ENCODE assay signal across 14 cellular contexts in genomic region chr12:117124421-117125274, GRCh38. TPM values are rescaled to one million over a fixed set of nuclear protein-coding genes. Genes with fewer than 3 reads are reported as not detected.
DNase-seq lines count a peak whose midpoint lies in the region; ATAC-seq and TF ChIP-seq lines count a peak whose summit lies in the region.
"Had no signal": no experiment of that assay in that cellular context is flagged by ENCODE, and none has a peak within 500 bp of the region (broad histone marks: within the 10 kb centered on the region; RNA-seq: fewer than 3 reads in every experiment).

No MANE protein-coding gene starts in this region.

- H3K27ac ChIP-seq in upper lobe of right lung (no peak overlapping the region), RWPE1 (no peak overlapping the region)
- H3K27ac ChIP-seq: left lung had no signal

- H3K36me3 ChIP-seq in upper lobe of right lung, result no peaks in the 10 kb centered on the region
- H3K36me3 ChIP-seq: left lung had no signal

- TF ChIP-seq CTCF in fibroblast of villous mesenchyme (IDR thresholded peaks at IDR 0.05; ENCODE audit: insufficient read depth, low read depth, low read length) (no peak), upper lobe of right lung (IDR thresholded peaks at IDR 0.05) (no peak), RWPE1 (conservative IDR thresholded peaks at IDR 0.05; ENCODE audit: low read depth) (no peak), WTC11 (IDR thresholded peaks at IDR 0.05) (no peak)

- H3K4me1 ChIP-seq in upper lobe of right lung, result peaks cover 7% of the 10 kb centered on the region

- ATAC-seq in activated naive CD8-positive, alpha-beta T cell treated with anti-CD3 and anti-CD28 coated beads, Interleukin-2, amount 50 U/mL, for 24 hours, result peak; percentile 17
- ATAC-seq in upper lobe of right lung, result no peak
- ATAC-seq in WTC11, result no peak
- ATAC-seq: left lung, mucosa of descending colon, right cardiac atrium had no signal

- DNase-seq in activated naive CD8-positive, alpha-beta T cell treated with anti-CD3 and anti-CD28 coated beads, Interleukin-2, amount 50 U/mL, for 24 hours, result no peak
- no peak for DNase-seq in activated naive CD8-positive, alpha-beta T cell treated with anti-CD3 and anti-CD28 coated beads for 36 hours
- DNase-seq in RPMI7951 (ENCODE audit: low read depth) (peak; percentile 14), fibroblast of villous mesenchyme (ENCODE audit: low read depth) (peak; percentile 27), upper lobe of right lung (peak; percentile 28), Kasumi-1 (lab: John Stamatoyannopoulos, UW) (no peak), RWPE1 (ENCODE audit: low spot score) (no peak), WTC11 (ENCODE audit: low spot score) (no peak)
- DNase-seq: activated CD4-positive, alpha-beta T cell treated with anti-CD3 and anti-CD28 coated beads, Interleukin-2, amount 50 U/mL, for 48 hours; Caco-2; left lung; mucosa of descending colon; NCI-H2029 treated with DMSO at 0.1 percent for 48 hours; right cardiac atrium had no signal

- peaks cover 14% of the 10 kb centered on the region for H3K4me1 Mint-ChIP-seq in activated naive CD8-positive, alpha-beta T cell treated with anti-CD3 and anti-CD28 coated beads, Interleukin-2, amount 50 U/mL, for 24 hours
- H3K4me1 Mint-ChIP-seq in activated naive CD8-positive, alpha-beta T cell treated with anti-CD3 and anti-CD28 coated beads for 36 hours, result peaks cover 1% of the 10 kb centered on the region
- no peaks in the 10 kb centered on the region for H3K4me1 Mint-ChIP-seq in WTC11

- no peak overlapping the region for H3K4me3 Mint-ChIP-seq in activated naive CD8-positive, alpha-beta T cell treated with anti-CD3 and anti-CD28 coated beads, Interleukin-2, amount 50 U/mL, for 24 hours
- H3K4me3 Mint-ChIP-seq in activated naive CD8-positive, alpha-beta T cell treated with anti-CD3 and anti-CD28 coated beads for 36 hours, result no peak overlapping the region
- H3K4me3 Mint-ChIP-seq in WTC11, result no peak overlapping the region

- CTCF ChIA-PET in RWPE1 (lab: Yijun Ruan, JAX) (no interaction called here), WTC11 (lab: Charles Lee) (no interaction called here)

- H3K9me3 Mint-ChIP-seq in activated naive CD8-positive, alpha-beta T cell treated with anti-CD3 and anti-CD28 coated beads, Interleukin-2, amount 50 U/mL, for 24 hours, result peaks cover 4% of the 10 kb centered on the region
- peaks cover 7% of the 10 kb centered on the region for H3K9me3 Mint-ChIP-seq in activated naive CD8-positive, alpha-beta T cell treated with anti-CD3 and anti-CD28 coated beads for 36 hours
- peaks cover 29% of the 10 kb centered on the region for H3K9me3 Mint-ChIP-seq in WTC11

- H3K27ac Mint-ChIP-seq in activated naive CD8-positive, alpha-beta T cell treated with anti-CD3 and anti-CD28 coated beads, Interleukin-2, amount 50 U/mL, for 24 hours, result no peak overlapping the region
- no peak overlapping the region for H3K27ac Mint-ChIP-seq in activated naive CD8-positive, alpha-beta T cell treated with anti-CD3 and anti-CD28 coated beads for 36 hours
- H3K27ac Mint-ChIP-seq in WTC11, result no peak overlapping the region

- no peaks in the 10 kb centered on the region for H3K9me3 ChIP-seq in upper lobe of right lung
- H3K9me3 ChIP-seq: left lung, mucosa of descending colon had no signal

- no peaks in the 10 kb centered on the region for H3K36me3 Mint-ChIP-seq in activated naive CD8-positive, alpha-beta T cell treated with anti-CD3 and anti-CD28 coated beads, Interleukin-2, amount 50 U/mL, for 24 hours (ENCODE audit: low read depth)
- no peaks in the 10 kb centered on the region for H3K36me3 Mint-ChIP-seq in activated naive CD8-positive, alpha-beta T cell treated with anti-CD3 and anti-CD28 coated beads for 36 hours
- peaks cover 14% of the 10 kb centered on the region for H3K36me3 Mint-ChIP-seq in WTC11

- no peaks in the 10 kb centered on the region for H3K27me3 ChIP-seq in upper lobe of right lung
- H3K27me3 ChIP-seq: left lung had no signal

- POLR2A ChIA-PET in RWPE1 (lab: Yijun Ruan, JAX; ENCODE audit: low non-redundant PET) (no interaction called here), WTC11 (lab: Charles Lee) (no interaction called here)

- intact Hi-C loops in upper lobe of right lung (cut with DNase I), result no loop called here

- H3K27me3 Mint-ChIP-seq in activated naive CD8-positive, alpha-beta T cell treated with anti-CD3 and anti-CD28 coated beads, Interleukin-2, amount 50 U/mL, for 24 hours, result no peaks in the 10 kb centered on the region
- H3K27me3 Mint-ChIP-seq in activated naive CD8-positive, alpha-beta T cell treated with anti-CD3 and anti-CD28 coated beads for 36 hours, result no peaks in the 10 kb centered on the region
- H3K27me3 Mint-ChIP-seq in WTC11 (ENCODE audit: low read depth), result peaks cover 7% of the 10 kb centered on the region; the same call in 1 of the 2 replicates

- H3K4me3 ChIP-seq in fibroblast of villous mesenchyme (ENCODE audit: low read depth, low read length) (no peak overlapping the region), upper lobe of right lung (no peak overlapping the region)
- H3K4me3 ChIP-seq: left lung, mucosa of descending colon had no signal

TF ChIP-seq in WTC11, 78 proteins besides CTCF, POLR2A, EP300 and RAD21 (continues in another document):
- TF ChIP-seq ATF3 (CRISPR knock-in tag; conservative IDR thresholded peaks at IDR 0.05), result no peak
- no peak for TF ChIP-seq RORB (CRISPR knock-in tag; IDR thresholded peaks at IDR 0.05)
- TF ChIP-seq AFF4 (CRISPR knock-in tag; IDR thresholded peaks at IDR 0.05; ENCODE audit: borderline replicate concordance), result no peak
- TF ChIP-seq ESRRA (CRISPR knock-in tag; IDR thresholded peaks at IDR 0.05; ENCODE audit: borderline replicate concordance), result no peak
- TF ChIP-seq FOXK1 (CRISPR knock-in tag; IDR thresholded peaks at IDR 0.05), result no peak
- no peak for TF ChIP-seq OVOL2 (CRISPR knock-in tag; IDR thresholded peaks at IDR 0.05; ENCODE audit: borderline replicate concordance)
- TF ChIP-seq ZSCAN18 (CRISPR knock-in tag; IDR thresholded peaks at IDR 0.05), result no peak
- no peak for TF ChIP-seq IRF2 (CRISPR knock-in tag; IDR thresholded peaks at IDR 0.05; ENCODE audit: borderline replicate concordance, low read depth)
- TF ChIP-seq NR3C1 (CRISPR knock-in tag; conservative IDR thresholded peaks at IDR 0.05; ENCODE audit: low read depth), result no peak
- TF ChIP-seq CDX4 (CRISPR knock-in tag; IDR thresholded peaks at IDR 0.05; ENCODE audit: borderline replicate concordance), result no peak

RNA-seq across cellular contexts. Expression of gene TESC, which starts 25.4 kb away (rescaled TPM):
- 10 to 100 TPM; 28.6 to 29.7 TPM for total RNA-seq in activated naive CD8-positive, alpha-beta T cell treated with anti-CD3 and anti-CD28 coated beads for 36 hours
- total RNA-seq in RPMI7951 (2014; rRNA removed; shearing (Covaris generic)), result not detected in 2 replicates
- not detected in 2 replicates for total RNA-seq in fibroblast of villous mesenchyme
- 10.3 TPM for total RNA-seq in upper lobe of right lung
- 10.8 to 15.5 TPM (median 14.9 TPM) in 3 replicates for total RNA-seq in WTC11 (2021)

Comparison
In these comparisons a context has a peak if more than half of its experiments do, and no peak if none do; other contexts are left out.
1. DNase-seq: peak in RPMI7951 (single experiment), fibroblast of villous mesenchyme (single experiment) and upper lobe of right lung (single experiment); none in activated naive CD8-positive, alpha-beta T cell treated with anti-CD3 and anti-CD28 coated beads, Interleukin-2, amount 50 U/mL, for 24 hours (single experiment), activated naive CD8-positive, alpha-beta T cell treated with anti-CD3 and anti-CD28 coated beads for 36 hours (single experiment), Kasumi-1 (0 of 2), RWPE1 (single experiment) and WTC11 (single experiment).
2. RNA of gene TESC, which starts 25.4 kb away (total RNA-seq): 28.6 to 29.7 TPM in activated naive CD8-positive, alpha-beta T cell treated with anti-CD3 and anti-CD28 coated beads for 36 hours, 10.8 to 15.5 TPM in WTC11 and 10.3 TPM in upper lobe of right lung (single experiment); not detected in RPMI7951 and not detected in fibroblast of villous mesenchyme; every median in the first group is over 10 times any median in the second.